Comparison of ENCODE assay signal across 31 cellular contexts in genomic region chr3:124817079-124817478, GRCh38.
"Had no signal": no experiment of that assay in that cellular context is flagged by ENCODE, and none has a peak within 500 bp of the region (broad histone marks: within the 10 kb centered on the region; RNA-seq: fewer than 3 reads in every experiment).

No MANE protein-coding gene starts in this region.

- DNase-seq: hypothalamus; immature natural killer cell; kidney; left colon; left lung; lower lobe of right lung; mammary epithelial cell; mesendoderm; naive B cell; natural killer cell; nephron progenitor cell; occipital lobe; ovary; right lobe of liver; stimulated activated CD4-positive, alpha-beta T cell treated with anti-CD3 and anti-CD28 coated beads, Interleukin-12 subunit alpha, Interleukin-12 subunit beta, amount 100 ng/mL, for 4 hours; stimulated activated CD4-positive, alpha-beta T cell treated with anti-CD3 and anti-CD28 coated beads, Interleukin-15, amount 100 ng/mL, for 24 hours; stimulated activated CD4-positive, alpha-beta T cell treated with anti-CD3 and anti-CD28 coated beads, Interleukin-2, amount 100 ng/mL, for 24 hours; stimulated activated CD4-positive, alpha-beta T cell treated with anti-CD3 and anti-CD28 coated beads, Interleukin-4, amount 100 ng/mL, for 1 hour; stimulated activated naive B cell treated with anti-CD40 and anti-IgM and Interleukin-4, amounts not matched to agents 10 μg/mL and 1 μg/mL and 100 μg/mL, for 72 hours; stimulated activated naive CD8-positive, alpha-beta T cell treated with anti-CD3 and anti-CD28 coated beads, Interleukin-15, Interleukin-2, amounts not matched to agents 100 U/mL and 50 U/mL, for 24 hours; stomach; testis; thyroid gland; transverse colon; upper lobe of right lung had no signal

- H3K9ac ChIP-seq: neural progenitor cell had no signal

- H3K9me3 ChIP-seq: left lung, lower lobe of right lung, neutrophil, ovary, right atrium auricular region, right lobe of liver, stomach, testis, thyroid gland, transverse colon, upper lobe of right lung had no signal

- ATAC-seq: left colon; left lung; lower lobe of right lung; natural killer cell; right lobe of liver; stimulated activated naive B cell treated with anti-CD40 and anti-IgM and Interleukin-4, amounts not matched to agents 10 μg/mL and 1 μg/mL and 100 μg/mL, for 72 hours; stimulated activated naive CD8-positive, alpha-beta T cell treated with anti-CD3 and anti-CD28 coated beads, Interleukin-15, Interleukin-2, amounts not matched to agents 100 U/mL and 50 U/mL, for 24 hours; upper lobe of right lung had no signal

- H3K36me3 Mint-ChIP-seq: immature natural killer cell; naive B cell; natural killer cell; stimulated activated naive B cell treated with anti-CD40 and anti-IgM and Interleukin-4, amounts not matched to agents 10 μg/mL and 1 μg/mL and 100 μg/mL, for 72 hours had no signal

- H3K27me3 ChIP-seq: left lung, neural progenitor cell, ovary, right atrium auricular region, right lobe of liver, stomach, testis, thyroid gland, transverse colon, upper lobe of right lung had no signal

- H3K4me3 Mint-ChIP-seq: immature natural killer cell; mesothelial cell of epicardium; naive B cell; natural killer cell; nephron progenitor cell; neural progenitor cell; stimulated activated naive B cell treated with anti-CD40 and anti-IgM and Interleukin-4, amounts not matched to agents 10 μg/mL and 1 μg/mL and 100 μg/mL, for 72 hours had no signal

- H3K9me3 Mint-ChIP-seq: immature natural killer cell; mesothelial cell of epicardium; natural killer cell; nephron progenitor cell; neural progenitor cell; stimulated activated naive B cell treated with anti-CD40 and anti-IgM and Interleukin-4, amounts not matched to agents 10 μg/mL and 1 μg/mL and 100 μg/mL, for 72 hours had no signal

- H3K4me3 ChIP-seq: left lung, lower lobe of right lung, neural progenitor cell, ovary, right atrium auricular region, right lobe of liver, skin epidermis, stomach, testis, thyroid gland, transverse colon, upper lobe of right lung had no signal

- H3K27ac ChIP-seq: left lung, lower lobe of right lung, neural progenitor cell, neutrophil, ovary, right atrium auricular region, right lobe of liver, stomach, testis, thyroid gland, transverse colon, upper lobe of right lung had no signal

- H3K4me2 ChIP-seq: neural progenitor cell had no signal

- H3K27ac Mint-ChIP-seq: immature natural killer cell; mesothelial cell of epicardium; naive B cell; natural killer cell; nephron progenitor cell; progenitor cell of endocrine pancreas; stimulated activated naive B cell treated with anti-CD40 and anti-IgM and Interleukin-4, amounts not matched to agents 10 μg/mL and 1 μg/mL and 100 μg/mL, for 72 hours had no signal

- H3K27me3 Mint-ChIP-seq: progenitor cell of endocrine pancreas had no signal

- H2AFZ ChIP-seq: neural progenitor cell had no signal

- H3K36me3 ChIP-seq: neural progenitor cell, neutrophil, ovary, transverse colon, upper lobe of right lung had no signal

- H3K4me1 Mint-ChIP-seq: naive B cell; stimulated activated naive B cell treated with anti-CD40 and anti-IgM and Interleukin-4, amounts not matched to agents 10 μg/mL and 1 μg/mL and 100 μg/mL, for 72 hours had no signal
